24 cellular contexts compared by ENCODE assay signal in genomic region chr2:167018590-167018989, GRCh38.
DNase-seq lines count a peak whose midpoint lies in the region; ATAC-seq, FAIRE-seq and TF ChIP-seq lines count a peak whose summit lies in the region.
"Had no signal": no experiment of that assay in that cellular context is flagged by ENCODE, and none has a peak within 500 bp of the region (broad histone marks: within the 10 kb centered on the region; RNA-seq: fewer than 3 reads in every experiment).

No MANE protein-coding gene starts in this region.

- H3K4me2 ChIP-seq in HepG2 (ENCODE audit: low read depth, low read length), result no peak overlapping the region
- peak overlapping the region in 9 of 11 experiments; percentile 11 to 63 (median 49); a peak in 14 of 22 replicates for H3K4me2 ChIP-seq in BLaER1 treated with 17β-estradiol and CSF1 and Interleukin-3, amounts not matched to agents 10 nM and 100 nM
- peak overlapping the region; percentile 23 for H3K4me2 ChIP-seq in Loucy (ENCODE audit: low read depth, low read length, poor library complexity, severe bottlenecking)

- H3K79me2 ChIP-seq in HepG2 (ENCODE audit: insufficient read depth, low read length), result no peaks in the 10 kb centered on the region
- no peaks in the 10 kb centered on the region for H3K79me2 ChIP-seq in Loucy (ENCODE audit: insufficient read depth, low read length)

- H3K9me2 ChIP-seq in Loucy (replicated peaks; ENCODE audit: low read depth, low read length), result 0 out of 2 replicates have a peak, but pooled peaks cover 3% of the 10 kb centered on the region

- POLR2A ChIA-PET in HepG2 (lab: Yijun Ruan, JAX), result no interaction called here

- 11% methylated on average over 2 of the region's 2 CpGs for WGBS in HepG2 (ENCODE audit: low lambda C conversion rate)
- 43% methylated on average over 2 of the region's 2 CpGs for WGBS in right lobe of liver (ENCODE audit: insufficient coverage, low coverage, low lambda C conversion rate, missing lambda C conversion rate)

- TF ChIP-seq RAD21 in HepG2 (CRISPR knock-in tag; IDR thresholded peaks at IDR 0.05), result no peak

- H3K27ac ChIP-seq in HepG2 (ENCODE audit: extremely low read length, insufficient read depth, low read length) (no peak overlapping the region), right lobe of liver (no peak overlapping the region)
- no peak overlapping the region for H3K27ac ChIP-seq in BLaER1 treated with 17β-estradiol and CSF1 and Interleukin-3, amounts not matched to agents 10 nM and 100 nM
- H3K27ac ChIP-seq: 22Rv1 had no signal

- H3K4me1 ChIP-seq in HepG2 (ENCODE audit: insufficient read depth, low read length), result no peaks in the 10 kb centered on the region
- no peaks in the 10 kb centered on the region for H3K4me1 ChIP-seq in right lobe of liver
- peaks cover 0 to 15% (median 10%) of the 10 kb centered on the region in 10 experiments; a peak in 12 of 20 replicates for H3K4me1 ChIP-seq in BLaER1 treated with 17β-estradiol and CSF1 and Interleukin-3, amounts not matched to agents 10 nM and 100 nM
- H3K4me1 ChIP-seq in Loucy (ENCODE audit: insufficient read depth, low read length, poor library complexity, severe bottlenecking), result peaks cover 4% of the 10 kb centered on the region
- H3K4me1 ChIP-seq: BE2C had no signal

- H3K9me3 ChIP-seq in HepG2 (ENCODE audit: low read length) (no peaks in the 10 kb centered on the region; the same call in 1 of the 2 replicates), right lobe of liver (no peaks in the 10 kb centered on the region), Loucy (ENCODE audit: insufficient read depth, low read depth, low read length) (no peaks in the 10 kb centered on the region)
- H3K9me3 ChIP-seq in BLaER1 treated with 17β-estradiol and CSF1 and Interleukin-3, amounts not matched to agents 10 nM and 100 nM (replicated peaks in 1 of 11), result no peaks in the 10 kb centered on the region; a peak in 1 of 22 replicates
- H3K9me3 ChIP-seq: BE2C had no signal

- TF ChIP-seq CTCF in HepG2 (CRISPR knock-in tag; IDR thresholded peaks at IDR 0.05) (no peak), right lobe of liver (IDR thresholded peaks at IDR 0.05) (no peak), Loucy (conservative IDR thresholded peaks at IDR 0.05; ENCODE audit: low read length) (no peak)

- TF ChIP-seq EP300 in HepG2 (IDR thresholded peaks at IDR 0.05; ENCODE audit: low read depth in 2 of 2, low read length in 2 of 2), result no peak
- no peak for TF ChIP-seq EP300 in HepG2 (CRISPR knock-in tag; IDR thresholded peaks at IDR 0.05; ENCODE audit: borderline replicate concordance)

- in situ Hi-C loops in HepG2 (cut with HindIII; ENCODE audit: extremely low pct_ligation_motif_present, low pct_unique_long_range_greater_than_20kb), result no loop called here

- TF ChIP-seq POLR2A in HepG2 (IDR thresholded peaks at IDR 0.05; ENCODE audit: insufficient read depth in 1 of 2, low read depth in 2 of 2, low read length in 2 of 2), result no peak
- TF ChIP-seq POLR2A in right lobe of liver (IDR thresholded peaks at IDR 0.05), result no peak
- TF ChIP-seq POLR2A in GM12891 (IDR thresholded peaks at IDR 0.05; ENCODE audit: low read depth, low read length), result no peak

- ATAC-seq in HepG2 (no peak), right lobe of liver (no peak)
- ATAC-seq: GM12878 had no signal

- no peaks in the 10 kb centered on the region for H3F3A ChIP-seq in Loucy (ENCODE audit: low read depth)

- BruUV-seq in HepG2 (replicated peaks; lab: Mats Ljungman, UMichigan), result no TSS peak

- FAIRE-seq in HepG2 (lab: Jason Lieb, UNC) (no peak), GM12891 (lab: Jason Lieb, UNC) (no peak)
- FAIRE-seq: GM12878, GM19239 had no signal

- H2AFZ ChIP-seq in HepG2 (ENCODE audit: low read length) (no peak overlapping the region), Loucy (ENCODE audit: low read length) (no peak overlapping the region)

- H3K27me3 ChIP-seq in HepG2 (ENCODE audit: control insufficient read depth in 1 of 2, insufficient read depth in 2 of 2, low read length in 2 of 2) (no peaks in the 10 kb centered on the region), right lobe of liver (no peaks in the 10 kb centered on the region), Loucy (ENCODE audit: insufficient read depth, low read length, poor library complexity, severe bottlenecking) (no peaks in the 10 kb centered on the region)
- no peaks in the 10 kb centered on the region for H3K27me3 ChIP-seq in BLaER1 treated with 17β-estradiol and CSF1 and Interleukin-3, amounts not matched to agents 10 nM and 100 nM
- H3K27me3 ChIP-seq: BE2C had no signal

- H3K36me3 ChIP-seq in HepG2 (replicated peaks in 1 of 2; ENCODE audit: control insufficient read depth in 1 of 2, insufficient read depth in 2 of 2, low read length in 2 of 2) (no peaks in the 10 kb centered on the region), right lobe of liver (no peaks in the 10 kb centered on the region), Loucy (ENCODE audit: insufficient read depth, low read length) (no peaks in the 10 kb centered on the region)
- no peaks in the 10 kb centered on the region for H3K36me3 ChIP-seq in BLaER1 treated with 17β-estradiol and CSF1 and Interleukin-3, amounts not matched to agents 10 nM and 100 nM
- H3K36me3 ChIP-seq: BE2C had no signal

- H3K4me3 ChIP-seq in HepG2 (replicated peaks in 1 of 3; ENCODE audit: insufficient read depth in 1 of 3, low read depth in 2 of 3, low read length in 3 of 3) (no peak overlapping the region), right lobe of liver (no peak overlapping the region), Loucy (ENCODE audit: low read length, poor library complexity, severe bottlenecking) (no peak overlapping the region)
- no peak overlapping the region for H3K4me3 ChIP-seq in BLaER1 treated with 17β-estradiol and CSF1 and Interleukin-3, amounts not matched to agents 10 nM and 100 nM
- H3K4me3 ChIP-seq: GM12878 had no signal

- DNase-seq in HepG2 (ENCODE audit: low spot score) (no peak), right lobe of liver (no peak), mucosa of gallbladder (ENCODE audit: low spot score) (no peak), GM12891 (ENCODE audit: insufficient read length, low spot score) (no peak)
- no peak for DNase-seq in effector CD8-positive, alpha-beta T cell (lab: John Stamatoyannopoulos, UW)
- DNase-seq: ACHN; BE2C; C1 segment of cervical spinal cord; CD4-positive, alpha-beta memory T cell; CD4-positive, CD25-positive, alpha-beta regulatory T cell; CD8-positive, alpha-beta memory T cell; COR-L47; DMS 273 treated with DMSO at 0.1 percent for 48 hours; DMS153; DMS53; DMS79; DND-41; EL; GDM1 had no signal

- H3K9ac ChIP-seq in HepG2 (ENCODE audit: insufficient read depth, low read depth, low read length) (no peak overlapping the region), Loucy (ENCODE audit: low read depth, low read length, poor library complexity, severe bottlenecking) (no peak overlapping the region)
- no peak overlapping the region for H3K9ac ChIP-seq in BLaER1 treated with 17β-estradiol and CSF1 and Interleukin-3, amounts not matched to agents 10 nM and 100 nM

- intact Hi-C loops in HepG2 (cut with micrococcal nuclease; ENCODE audit: unreplicated experiment), result no loop called here
- intact Hi-C loops in right lobe of liver (cut with DNase I), result no loop called here

- H4K20me1 ChIP-seq in HepG2 (ENCODE audit: insufficient read depth, low read length) (no peaks in the 10 kb centered on the region), Loucy (ENCODE audit: insufficient read depth, low read length, poor library complexity, severe bottlenecking) (no peaks in the 10 kb centered on the region)
- no peaks in the 10 kb centered on the region for H4K20me1 ChIP-seq in BLaER1 treated with 17β-estradiol and CSF1 and Interleukin-3, amounts not matched to agents 10 nM and 100 nM

- CTCF ChIA-PET in HepG2 (lab: Yijun Ruan, JAX; ENCODE audit: low intra/inter-chr PET ratio, low total read pairs), result no interaction called here

TF ChIP-seq in HepG2, 621 proteins besides CTCF, POLR2A, EP300 and RAD21 (continues in another document):
- TF ChIP-seq, protein P1, sequence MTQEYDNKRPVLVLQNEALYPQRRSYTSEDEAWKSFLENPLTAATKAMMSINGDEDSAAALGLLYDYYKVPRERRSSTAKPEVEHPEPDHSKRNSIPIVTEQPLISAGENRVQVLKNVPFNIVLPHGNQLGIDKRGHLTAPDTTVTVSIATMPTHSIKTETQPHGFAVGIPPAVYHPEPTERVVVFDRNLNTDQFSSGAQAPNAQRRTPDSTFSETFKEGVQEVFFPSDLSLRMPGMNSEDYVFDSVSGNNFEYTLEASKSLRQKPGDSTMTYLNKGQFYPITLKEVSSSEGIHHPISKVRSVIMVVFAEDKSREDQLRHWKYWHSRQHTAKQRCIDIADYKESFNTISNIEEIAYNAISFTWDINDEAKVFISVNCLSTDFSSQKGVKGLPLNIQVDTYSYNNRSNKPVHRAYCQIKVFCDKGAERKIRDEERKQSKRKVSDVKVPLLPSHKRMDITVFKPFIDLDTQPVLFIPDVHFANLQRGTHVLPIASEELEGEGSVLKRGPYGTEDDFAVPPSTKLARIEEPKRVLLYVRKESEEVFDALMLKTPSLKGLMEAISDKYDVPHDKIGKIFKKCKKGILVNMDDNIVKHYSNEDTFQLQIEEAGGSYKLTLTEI (CRISPR knock-in tag; conservative IDR thresholded peaks at IDR 0.05), result no peak
- TF ChIP-seq MAFF (IDR thresholded peaks at IDR 0.05; ENCODE audit: low read depth, low read length), result peak; percentile 64
- no peak for TF ChIP-seq TARDBP (CRISPR knock-in tag; IDR thresholded peaks at IDR 0.05)
- TF ChIP-seq MAFK (conservative IDR thresholded peaks at IDR 0.05 in 1 of 2, IDR thresholded peaks at IDR 0.05 in 1 of 2; ENCODE audit: low read length in 2 of 2), result peak; percentile 67 to 76
- no peak for TF ChIP-seq SMAD9 (CRISPR knock-in tag; IDR thresholded peaks at IDR 0.05)

TF ChIP-seq in GM12891, 5 proteins besides CTCF, POLR2A, EP300 and RAD21:
- TF ChIP-seq TAF1 (IDR thresholded peaks at IDR 0.05; ENCODE audit: low read depth, low read length) (no peak), SPI1 (IDR thresholded peaks at IDR 0.05; ENCODE audit: low read depth, low read length) (no peak), POLR2AphosphoS5 (IDR thresholded peaks at IDR 0.05; ENCODE audit: low read depth, low read length) (no peak), PAX5 (IDR thresholded peaks at IDR 0.05; ENCODE audit: insufficient read depth, low read length, severe bottlenecking) (no peak), POU2F2 (IDR thresholded peaks at IDR 0.05; ENCODE audit: low read depth, low read length) (no peak)
